In genomic region chr4:102871772-102872171, GRCh38 we compare ENCODE assay signal across 19 cellular contexts. TPM values are rescaled to one million over a fixed set of nuclear protein-coding genes. Genes with fewer than 3 reads are reported as not detected.
DNase-seq lines count a peak whose midpoint lies in the region; ATAC-seq, FAIRE-seq and TF ChIP-seq lines count a peak whose summit lies in the region.
"Had no signal": no experiment of that assay in that cellular context is flagged by ENCODE, and none has a peak within 500 bp of the region (broad histone marks: within the 10 kb centered on the region; RNA-seq: fewer than 3 reads in every experiment).

No MANE protein-coding gene starts in this region.

- TF ChIP-seq POLR2A in A549 (IDR thresholded peaks at IDR 0.05; ENCODE audit: low read length), result no peak
- TF ChIP-seq POLR2A in erythroblast (IDR thresholded peaks at IDR 0.05; ENCODE audit: low read length), result no peak

- WGBS in A549 (ENCODE audit: missing lambda C conversion rate), result 88% methylated on average over 2 of the region's 2 CpGs

- H3K4me1 ChIP-seq in A549, result peaks cover 21% of the 10 kb centered on the region
- peaks cover 19% of the 10 kb centered on the region for H3K4me1 ChIP-seq in DOHH2 (ENCODE audit: control insufficient read depth, low read length)

- no peak for TF ChIP-seq EP300 in A549 (IDR thresholded peaks at IDR 0.05)

- H3K4me2 ChIP-seq in A549, result peak overlapping the region; percentile 85; the same call in 2 of the 3 replicates
- peak overlapping the region; percentile 94 for H3K4me2 ChIP-seq in DOHH2 (ENCODE audit: low read length)

- peaks cover 64% of the 10 kb centered on the region for H3K36me3 ChIP-seq in DOHH2 (ENCODE audit: control insufficient read depth, low read length)

- no peak for FAIRE-seq in A549 (lab: Jason Lieb, UNC)
- no peak for FAIRE-seq in frontal cortex (lab: Jason Lieb, UNC)
- FAIRE-seq: endometrium, GM12891 had no signal

- CTCF ChIA-PET in A549 (lab: Yijun Ruan, JAX), result no interaction called here

- no peak for ATAC-seq in A549
- ATAC-seq in GM19397 (IDR thresholded peaks at IDR 0.05; ENCODE audit: unreplicated experiment), result no peak
- ATAC-seq: sciatic nerve; stimulated activated effector memory CD8-positive, alpha-beta T cell treated with anti-CD3 and anti-CD28 coated beads, Interleukin-12 subunit alpha, Interleukin-12 subunit beta, amount 100 ng/mL, for 72 hours had no signal

- peaks cover 90% of the 10 kb centered on the region for H3K79me2 ChIP-seq in DOHH2 (ENCODE audit: control insufficient read depth, low read length)

- no peak for TF ChIP-seq RAD21 in A549 (conservative IDR thresholded peaks at IDR 0.05 in 1 of 2, IDR thresholded peaks at IDR 0.05 in 1 of 2)

- POLR2A ChIA-PET in A549 (lab: Yijun Ruan, JAX), result no interaction called here

- peaks cover 5% of the 10 kb centered on the region for H3F3A ChIP-seq in DOHH2 (ENCODE audit: control insufficient read depth, insufficient read depth)

- no peak overlapping the region for H3K4me3 ChIP-seq in A549
- H3K4me3 ChIP-seq in DOHH2 (ENCODE audit: low read length), result peak overlapping the region; percentile 92; the same call in 1 of the 2 replicates
- H3K4me3 ChIP-seq: cardiac muscle cell, vagina had no signal

- TF ChIP-seq CTCF in A549 (IDR thresholded peaks at IDR 0.05) (no peak), DOHH2 (IDR thresholded peaks at IDR 0.05; ENCODE audit: low read depth, low read length, poor library complexity, severe bottlenecking) (no peak)

- no peaks in the 10 kb centered on the region for H4K20me1 ChIP-seq in DOHH2 (ENCODE audit: control insufficient read depth, insufficient read depth, low read depth, low read length)

- H3K9me3 ChIP-seq in A549, result peaks cover 5% of the 10 kb centered on the region; the same call in 2 of the 3 replicates
- H3K9me3 ChIP-seq in DOHH2 (ENCODE audit: control insufficient read depth, insufficient read depth, low read length), result peaks cover 31% of the 10 kb centered on the region
- H3K9me3 ChIP-seq: vagina had no signal

- H3K27me3 ChIP-seq in DOHH2 (ENCODE audit: control insufficient read depth, low read length), result no peaks in the 10 kb centered on the region
- H3K27me3 ChIP-seq: cardiac muscle cell, vagina had no signal

- H3K27ac ChIP-seq in A549 (peak overlapping the region in 1 of 2 experiments; percentile 49; a peak in 1 of 6 replicates), DOHH2 (ENCODE audit: low read depth, low read length) (no peak overlapping the region)
- H3K27ac ChIP-seq: cardiac muscle cell, vagina had no signal

- DNase-seq in A549 (ENCODE audit: low read depth in 1 of 2, low spot score in 1 of 2) (no peak), RKO (ENCODE audit: low spot score) (peak; percentile 23), erythroblast (lab: John Stamatoyannopoulos, UW) (peak; percentile 64 to 65), AG08396 (ENCODE audit: low spot score) (no peak), mesenteric fat pad (ENCODE audit: low spot score) (no peak), frontal cortex (ENCODE audit: low spot score in 2 of 2) (no peak)
- DNase-seq: activated gamma-delta T cell; Karpas-422; NCI-H2081; NK-92 treated with Interleukin-12 subunit alpha and Interleukin-12 subunit beta, amount 100 ng/mL, for 24 hours; stimulated activated CD4-positive, alpha-beta T cell treated with anti-CD3 and anti-CD28 coated beads, Interleukin-4, amount 100 ng/mL, for 24 hours had no signal

- H3K9me2 ChIP-seq in DOHH2 (replicated peaks; ENCODE audit: control insufficient read depth, low read length), result no peaks in the 10 kb centered on the region

TF ChIP-seq in A549, 52 proteins besides CTCF, POLR2A, EP300 and RAD21:
- TF ChIP-seq, protein P1, sequence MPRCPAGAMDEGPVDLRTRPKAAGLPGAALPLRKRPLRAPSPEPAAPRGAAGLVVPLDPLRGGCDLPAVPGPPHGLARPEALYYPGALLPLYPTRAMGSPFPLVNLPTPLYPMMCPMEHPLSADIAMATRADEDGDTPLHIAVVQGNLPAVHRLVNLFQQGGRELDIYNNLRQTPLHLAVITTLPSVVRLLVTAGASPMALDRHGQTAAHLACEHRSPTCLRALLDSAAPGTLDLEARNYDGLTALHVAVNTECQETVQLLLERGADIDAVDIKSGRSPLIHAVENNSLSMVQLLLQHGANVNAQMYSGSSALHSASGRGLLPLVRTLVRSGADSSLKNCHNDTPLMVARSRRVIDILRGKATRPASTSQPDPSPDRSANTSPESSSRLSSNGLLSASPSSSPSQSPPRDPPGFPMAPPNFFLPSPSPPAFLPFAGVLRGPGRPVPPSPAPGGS (IDR thresholded peaks at IDR 0.05), result no peak
- TF ChIP-seq MAFK (IDR thresholded peaks at IDR 0.05; ENCODE audit: partially characterized antibody), result peak; percentile 71

RNA-seq across cellular contexts. Expression of gene CISD2, which starts 3.0 kb away (rescaled TPM):
- polyA plus RNA-seq in A549 (2011; rRNA removed) (59.1 and 84.1 TPM in 2 replicates), A549 (2017; fragmentation: RNase III; extraction: RNeasy Plus Mini Kit Qiagen cat#74134 plus additional on column Dnase treatment) (44.9 to 49.9 TPM (median 48.6 TPM) in 3 replicates)
- polyA plus RNA-seq in A549 (2012; cell fraction: cytosol; rRNA removed), result 34.2 and 36.0 TPM in 2 replicates
- 6.9 and 7.7 TPM in 2 replicates for polyA plus RNA-seq in A549 (2012; cell fraction: nucleus; rRNA removed)
- 23.3 and 27.3 TPM in 2 replicates for polyA minus RNA-seq in A549 (2011; rRNA and poly(A)+ RNA removed)
- total RNA-seq in mesenteric fat pad (25.7 TPM), frontal cortex (50.5 TPM)

RNA-seq across cellular contexts. Expression of gene UBE2D3, which starts 44.4 kb away (rescaled TPM):
- 254 and 338 TPM in 2 replicates for polyA plus RNA-seq in A549 (2011; rRNA removed)
- 194 and 198 TPM in 2 replicates for polyA plus RNA-seq in A549 (2012; cell fraction: cytosol; rRNA removed)
- 122 and 144 TPM in 2 replicates for polyA plus RNA-seq in A549 (2012; cell fraction: nucleus; rRNA removed)
- 181 to 198 TPM (median 186 TPM) in 3 replicates for polyA plus RNA-seq in A549 (2017; fragmentation: RNase III; extraction: RNeasy Plus Mini Kit Qiagen cat#74134 plus additional on column Dnase treatment)
- polyA minus RNA-seq in A549 (2011; rRNA and poly(A)+ RNA removed), result 148 and 152 TPM in 2 replicates
- 316 TPM for total RNA-seq in mesenteric fat pad
- 329 TPM for total RNA-seq in frontal cortex

Comparison
In these comparisons a context has a peak if more than half of its experiments do, and no peak if none do; other contexts are left out.
1. DNase-seq: peak in RKO (single experiment) and erythroblast (2 of 2); none in A549 (0 of 2), AG08396 (single experiment), mesenteric fat pad (single experiment) and frontal cortex (0 of 2).